Comparison of ENCODE assay signal across 1 cellular context in the genomic region with DNA sequence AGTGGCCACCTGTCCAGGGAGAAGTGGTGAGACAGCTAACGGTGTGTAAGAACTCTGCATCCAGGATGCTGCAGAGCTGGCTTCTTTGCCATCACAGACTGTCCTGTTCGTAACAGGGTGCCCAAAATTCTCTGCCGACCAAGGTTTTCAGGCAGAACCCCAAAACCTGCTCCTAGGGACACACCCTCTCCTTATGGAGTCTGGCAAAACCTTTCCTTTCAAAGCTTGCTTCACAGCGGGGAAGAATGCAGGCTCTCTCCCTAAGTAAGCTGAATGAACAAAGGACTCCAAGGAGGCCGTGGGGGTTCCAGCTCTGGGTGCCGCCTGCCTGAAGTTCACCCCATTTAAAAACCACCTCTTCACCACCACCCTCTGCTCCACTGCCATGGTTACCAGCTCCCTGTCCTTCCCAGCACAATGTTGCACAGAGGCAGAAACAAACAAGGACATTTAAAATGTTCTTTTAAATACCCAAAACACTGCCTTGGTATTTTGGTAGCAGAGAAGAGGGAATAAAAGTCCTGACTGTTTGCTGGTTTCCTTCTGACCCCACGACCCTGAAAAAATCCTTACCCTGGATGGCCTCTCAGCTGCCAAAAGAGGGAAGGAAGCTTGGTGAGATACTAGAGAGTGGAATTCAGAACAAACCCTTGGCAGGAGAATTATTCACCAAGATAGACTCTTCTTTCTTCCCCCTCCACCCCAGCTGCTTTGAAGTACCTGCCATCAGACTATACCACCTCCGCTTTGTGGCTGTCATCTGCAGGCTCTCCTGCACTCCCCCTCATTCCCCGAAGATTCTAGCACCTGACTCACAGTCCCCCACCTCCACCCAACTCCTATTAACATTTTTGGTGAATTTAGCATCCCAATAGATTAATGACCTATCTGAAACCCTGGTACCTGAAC.
TF ChIP-seq lines count a peak whose summit lies in the region.

No MANE protein-coding gene starts in this region.

TF ChIP-seq in IMR-90, 13 proteins besides CTCF, POLR2A, EP300 and RAD21:
- TF ChIP-seq NFE2L2 (IDR thresholded peaks at IDR 0.05; ENCODE audit: low read depth, low read length) (no peak), FOS (IDR thresholded peaks at IDR 0.05; ENCODE audit: low read depth, low read length) (no peak), CHD1 (IDR thresholded peaks at IDR 0.05; ENCODE audit: low read depth, low read length) (no peak), RCOR1 (IDR thresholded peaks at IDR 0.05; ENCODE audit: insufficient replicate concordance, low read length) (no peak), MAZ (IDR thresholded peaks at IDR 0.05; ENCODE audit: borderline replicate concordance, low read depth, low read length) (no peak), MAFK (IDR thresholded peaks at IDR 0.05; ENCODE audit: low read depth, low read length) (no peak), CEBPB (IDR thresholded peaks at IDR 0.05; ENCODE audit: low read depth, low read length) (no peak)
- TF ChIP-seq, protein P1, sequence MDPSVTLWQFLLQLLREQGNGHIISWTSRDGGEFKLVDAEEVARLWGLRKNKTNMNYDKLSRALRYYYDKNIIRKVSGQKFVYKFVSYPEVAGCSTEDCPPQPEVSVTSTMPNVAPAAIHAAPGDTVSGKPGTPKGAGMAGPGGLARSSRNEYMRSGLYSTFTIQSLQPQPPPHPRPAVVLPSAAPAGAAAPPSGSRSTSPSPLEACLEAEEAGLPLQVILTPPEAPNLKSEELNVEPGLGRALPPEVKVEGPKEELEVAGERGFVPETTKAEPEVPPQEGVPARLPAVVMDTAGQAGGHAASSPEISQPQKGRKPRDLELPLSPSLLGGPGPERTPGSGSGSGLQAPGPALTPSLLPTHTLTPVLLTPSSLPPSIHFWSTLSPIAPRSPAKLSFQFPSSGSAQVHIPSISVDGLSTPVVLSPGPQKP (IDR thresholded peaks at IDR 0.05; ENCODE audit: borderline replicate concordance, low read depth, low read length) = no peak
